Comparison of ENCODE assay signal across 21 cellular contexts in the genomic region with DNA sequence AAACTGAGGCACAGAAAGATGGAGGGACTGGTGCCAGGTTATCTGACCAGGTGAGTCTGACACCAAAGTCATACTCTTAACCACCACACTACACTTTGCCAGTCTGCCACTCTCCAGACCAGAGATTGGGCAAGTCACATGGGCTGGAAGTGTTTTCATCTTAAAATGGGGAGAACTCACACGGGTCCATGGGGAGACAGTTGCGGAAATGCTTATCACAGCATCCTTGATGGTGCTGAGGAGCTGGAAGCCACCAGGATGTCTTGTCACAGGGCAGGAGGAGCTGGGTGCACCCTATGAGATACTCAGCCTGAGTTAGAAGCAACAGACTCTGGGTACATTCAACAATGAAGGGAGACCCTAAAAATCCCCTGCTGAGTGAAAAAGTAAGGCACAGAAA. TPM values are rescaled to one million over a fixed set of nuclear protein-coding genes. Genes with fewer than 3 reads are reported as not detected.
"Had no signal": no experiment of that assay in that cellular context is flagged by ENCODE, and none has a peak within 500 bp of the region (broad histone marks: within the 10 kb centered on the region; RNA-seq: fewer than 3 reads in every experiment).

No MANE protein-coding gene starts in this region.

- H3K27ac ChIP-seq: epithelial cell of prostate had no signal

- H3K9me3 Mint-ChIP-seq: activated CD4-positive, alpha-beta memory T cell treated with anti-CD3 and anti-CD28 coated beads for 36 hours; activated naive CD8-positive, alpha-beta T cell treated with anti-CD3 and anti-CD28 coated beads, Interleukin-2, amount 10 ng/mL, durations not matched to agents 7 days and 5 days; activated T-helper 17 cell treated with anti-CD3 and anti-CD28 coated beads, Interleukin-2, amount 50 U/mL, for 72 hours; dendritic cell treated with granulocyte-macrophage colony-stimulating factor and Interleukin-4, amounts not matched to agents 40 ng/mL and 50 ng/mL, for 4 days; endodermal cell; nephron progenitor cell; T-helper 2 cell treated with Interferon-gamma antibody and Interleukin-4, amounts not matched to agents 5 μg/mL and 100 μg/mL, for 36 hours had no signal

- H3K4me3 ChIP-seq: transverse colon had no signal

- DNase-seq: activated CD4-positive, alpha-beta memory T cell treated with anti-CD3 and anti-CD28 coated beads for 36 hours; activated CD4-positive, alpha-beta T cell treated with anti-CD3 and anti-CD28 coated beads for 36 hours; activated CD8-positive, alpha-beta memory T cell treated with anti-CD3 and anti-CD28 coated beads, Interleukin-2, amount 10 ng/mL, durations not matched to agents 7 days and 5 days; activated naive CD4-positive, alpha-beta T cell treated with Interleukin-2 at 50 U/mL for 16 hours; activated naive CD8-positive, alpha-beta T cell treated with anti-CD3 and anti-CD28 coated beads, Interleukin-2, amount 10 ng/mL, durations not matched to agents 7 days and 5 days; aorta; cerebellar nuclear complex; endodermal cell; foreskin melanocyte; nephron progenitor cell; nucleus accumbens; stimulated activated CD4-positive, alpha-beta T cell treated with anti-CD3 and anti-CD28 coated beads, Interleukin-12 subunit alpha, Interleukin-12 subunit beta, amount 100 ng/mL, for 4 hours; stimulated activated CD4-positive, alpha-beta T cell treated with anti-CD3 and anti-CD28 coated beads, Interleukin-1b, Interleukin-23, amount 100 ng/mL, for 48 hours; stimulated activated CD8-positive, alpha-beta memory T cell treated with anti-CD3 and anti-CD28 coated beads, Interleukin-4, amount 100 ng/mL, for 48 hours; stimulated activated naive CD4-positive, alpha-beta T cell; transverse colon had no signal

- H3K36me3 ChIP-seq: transverse colon had no signal

- H3K27ac Mint-ChIP-seq: activated CD4-positive, alpha-beta memory T cell treated with anti-CD3 and anti-CD28 coated beads for 36 hours; activated CD4-positive, alpha-beta T cell treated with anti-CD3 and anti-CD28 coated beads for 36 hours; activated CD8-positive, alpha-beta memory T cell treated with anti-CD3 and anti-CD28 coated beads, Interleukin-2, amount 10 ng/mL, durations not matched to agents 7 days and 5 days; activated naive CD8-positive, alpha-beta T cell treated with anti-CD3 and anti-CD28 coated beads, Interleukin-2, amount 10 ng/mL, durations not matched to agents 7 days and 5 days; activated T-helper 17 cell treated with anti-CD3 and anti-CD28 coated beads, Interleukin-2, amount 50 U/mL, for 72 hours; dendritic cell treated with granulocyte-macrophage colony-stimulating factor and Interleukin-4, amounts not matched to agents 40 ng/mL and 50 ng/mL, for 4 days; endodermal cell; nephron progenitor cell; T-helper 2 cell treated with Interferon-gamma antibody and Interleukin-4, amounts not matched to agents 5 μg/mL and 100 μg/mL, for 36 hours had no signal

- H3K36me3 Mint-ChIP-seq: activated CD4-positive, alpha-beta memory T cell treated with anti-CD3 and anti-CD28 coated beads for 36 hours; activated CD8-positive, alpha-beta memory T cell treated with anti-CD3 and anti-CD28 coated beads, Interleukin-2, amount 10 ng/mL, durations not matched to agents 7 days and 5 days; activated naive CD8-positive, alpha-beta T cell treated with anti-CD3 and anti-CD28 coated beads, Interleukin-2, amount 10 ng/mL, durations not matched to agents 7 days and 5 days had no signal

- ATAC-seq: activated T-helper 17 cell treated with anti-CD3 and anti-CD28 coated beads, Interleukin-2, amount 50 U/mL, for 72 hours had no signal

- H3K9me3 ChIP-seq: transverse colon had no signal

- H3K4me1 Mint-ChIP-seq: activated CD4-positive, alpha-beta T cell treated with anti-CD3 and anti-CD28 coated beads for 36 hours; activated T-helper 17 cell treated with anti-CD3 and anti-CD28 coated beads, Interleukin-2, amount 50 U/mL, for 72 hours had no signal

- H3K4me3 Mint-ChIP-seq: activated CD4-positive, alpha-beta memory T cell treated with anti-CD3 and anti-CD28 coated beads for 36 hours; activated CD4-positive, alpha-beta T cell treated with anti-CD3 and anti-CD28 coated beads for 36 hours; activated CD8-positive, alpha-beta memory T cell treated with anti-CD3 and anti-CD28 coated beads, Interleukin-2, amount 10 ng/mL, durations not matched to agents 7 days and 5 days; activated naive CD8-positive, alpha-beta T cell treated with anti-CD3 and anti-CD28 coated beads, Interleukin-2, amount 10 ng/mL, durations not matched to agents 7 days and 5 days; activated T-helper 17 cell treated with anti-CD3 and anti-CD28 coated beads, Interleukin-2, amount 50 U/mL, for 72 hours; dendritic cell treated with granulocyte-macrophage colony-stimulating factor and Interleukin-4, amounts not matched to agents 40 ng/mL and 50 ng/mL, for 4 days; endodermal cell; nephron progenitor cell; T-helper 2 cell treated with Interferon-gamma antibody and Interleukin-4, amounts not matched to agents 5 μg/mL and 100 μg/mL, for 36 hours had no signal

- H3K27me3 ChIP-seq: transverse colon had no signal

RNA-seq across cellular contexts. Expression of a gene that starts 4.8 kb away (rescaled TPM):
- total RNA-seq: activated CD4-positive, alpha-beta memory T cell treated with anti-CD3 and anti-CD28 coated beads for 36 hours; activated CD4-positive, alpha-beta T cell treated with anti-CD3 and anti-CD28 coated beads for 36 hours; activated CD8-positive, alpha-beta memory T cell treated with anti-CD3 and anti-CD28 coated beads, Interleukin-2, amount 10 ng/mL, durations not matched to agents 7 days and 5 days; activated naive CD8-positive, alpha-beta T cell treated with anti-CD3 and anti-CD28 coated beads, Interleukin-2, amount 10 ng/mL, durations not matched to agents 7 days and 5 days had no signal
- polyA plus RNA-seq: keratinocyte had no signal
